Comparison of ENCODE assay signal across 2 cellular contexts in the genomic region with DNA sequence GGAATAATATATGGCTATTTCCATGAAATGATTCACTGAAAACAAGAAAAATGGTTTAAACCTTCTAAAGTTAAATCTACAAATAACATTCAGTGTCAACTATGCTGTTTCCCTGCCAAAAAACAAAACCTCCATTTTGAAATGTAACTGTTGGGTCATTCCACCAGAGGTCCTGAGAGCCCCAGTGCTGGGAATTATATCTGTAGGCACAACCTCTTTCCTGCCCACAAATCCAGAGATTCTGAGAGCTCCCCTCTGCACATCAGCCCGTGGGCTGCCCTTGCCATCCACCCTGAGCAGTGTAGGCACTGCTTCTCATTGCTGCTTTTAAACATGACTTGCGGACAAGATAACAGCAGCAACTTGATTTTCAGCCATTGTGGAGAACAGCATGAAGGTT.
A peak's percentile ranks its signal among the peaks of the same experiment; 100 is the strongest.
TF ChIP-seq lines count a peak whose summit lies in the region.

No MANE protein-coding gene starts in this region.

TF ChIP-seq in GM23338, 12 proteins besides CTCF, POLR2A, EP300 and RAD21:
- TF ChIP-seq NANOG (IDR thresholded peaks at IDR 0.05; ENCODE audit: borderline replicate concordance) (no peak), ZNF114 (CRISPR knock-in tag; IDR thresholded peaks at IDR 0.05) (no peak)

TF ChIP-seq in H1, 55 proteins besides CTCF, POLR2A, EP300 and RAD21:
- TF ChIP-seq YY1 (IDR thresholded peaks at IDR 0.05; ENCODE audit: low read depth, low read length) (peak; percentile 70; the same call in 1 of the 2 replicates), CHD1 (IDR thresholded peaks at IDR 0.05; ENCODE audit: low read depth, low read length) (no peak)
